ENCODE assay signal across 14 cellular contexts in genomic region chr7:95472521-95473160, GRCh38. TPM values are rescaled to one million over a fixed set of nuclear protein-coding genes. Genes with fewer than 3 reads are reported as not detected.
DNase-seq lines count a peak whose midpoint lies in the region; ATAC-seq and TF ChIP-seq lines count a peak whose summit lies in the region.
"Had no signal": no experiment of that assay in that cellular context is flagged by ENCODE, and none has a peak within 500 bp of the region (broad histone marks: within the 10 kb centered on the region; RNA-seq: fewer than 3 reads in every experiment).

No MANE protein-coding gene starts in this region.

- peak overlapping the region; percentile 83; the same call in 1 of the 2 replicates for H2AFZ ChIP-seq in OCI-LY7 (ENCODE audit: low read length)

- no peak overlapping the region for H3K4me3 Mint-ChIP-seq in activated naive CD8-positive, alpha-beta T cell treated with anti-CD3 and anti-CD28 coated beads for 36 hours
- no peak overlapping the region for H3K4me3 Mint-ChIP-seq in activated CD8-positive, alpha-beta memory T cell treated with anti-CD3 and anti-CD28 coated beads, Interleukin-2, amount 10 ng/mL, durations not matched to agents 7 days and 5 days
- H3K4me3 Mint-ChIP-seq: activated CD4-positive, alpha-beta memory T cell treated with anti-CD3 and anti-CD28 coated beads for 36 hours; memory B cell had no signal

- no peak overlapping the region for H3K27ac ChIP-seq in OCI-LY7 (ENCODE audit: low read depth, low read length, poor library complexity, severe bottlenecking)
- H3K27ac ChIP-seq: SK-N-MC had no signal

- no peaks in the 10 kb centered on the region for H3K79me2 ChIP-seq in OCI-LY7 (ENCODE audit: insufficient read depth, low read depth, low read length)

- H4K20me1 ChIP-seq in OCI-LY7 (ENCODE audit: insufficient read depth, low read length), result no peaks in the 10 kb centered on the region

- H3K9me3 ChIP-seq in OCI-LY7 (ENCODE audit: low read length), result no peaks in the 10 kb centered on the region

- BruUV-seq in OCI-LY7 (replicated peaks; lab: Mats Ljungman, UMichigan), result no TSS peak

- peak; percentile 15 for DNase-seq in NCI-H2196 (lab: John Stamatoyannopoulos, UW; ENCODE audit: unreplicated experiment)
- DNase-seq in NCI-H2196 treated with DMSO at 0.1 percent for 48 hours (lab: John Stamatoyannopoulos, UW; ENCODE audit: unreplicated experiment), result no peak
- no peak for DNase-seq in OCI-LY7 (ENCODE audit: low spot score)
- peak; percentile 28 for DNase-seq in fibroblast of pulmonary artery (ENCODE audit: low read depth)
- DNase-seq in stromal cell of bone marrow (ENCODE audit: low read depth), result peak; percentile 63
- no peak for DNase-seq in NCI-H82 (lab: John Stamatoyannopoulos, UW)
- no peak for DNase-seq in activated naive CD8-positive, alpha-beta T cell treated with anti-CD3 and anti-CD28 coated beads for 36 hours
- DNase-seq in activated CD8-positive, alpha-beta memory T cell treated with anti-CD3 and anti-CD28 coated beads, Interleukin-2, amount 10 ng/mL, durations not matched to agents 7 days and 5 days, result no peak
- DNase-seq: activated CD4-positive, alpha-beta memory T cell treated with anti-CD3 and anti-CD28 coated beads for 36 hours; small intestine; stimulated activated naive CD4-positive, alpha-beta T cell had no signal

- H3K4me1 ChIP-seq in OCI-LY7 (ENCODE audit: insufficient read depth, low read length, poor library complexity, severe bottlenecking), result peaks cover 23% of the 10 kb centered on the region

- POLR2A ChIA-PET in OCI-LY7 (lab: Charles Lee), result no interaction called here

- ATAC-seq in activated CD8-positive, alpha-beta memory T cell treated with anti-CD3 and anti-CD28 coated beads, Interleukin-2, amount 10 ng/mL, durations not matched to agents 7 days and 5 days, result no peak

- no peaks in the 10 kb centered on the region for H3K27me3 Mint-ChIP-seq in activated naive CD8-positive, alpha-beta T cell treated with anti-CD3 and anti-CD28 coated beads for 36 hours
- H3K27me3 Mint-ChIP-seq in activated CD8-positive, alpha-beta memory T cell treated with anti-CD3 and anti-CD28 coated beads, Interleukin-2, amount 10 ng/mL, durations not matched to agents 7 days and 5 days, result peaks cover 3% of the 10 kb centered on the region
- H3K27me3 Mint-ChIP-seq: activated CD4-positive, alpha-beta memory T cell treated with anti-CD3 and anti-CD28 coated beads for 36 hours had no signal

- H3K27ac Mint-ChIP-seq in activated naive CD8-positive, alpha-beta T cell treated with anti-CD3 and anti-CD28 coated beads for 36 hours, result no peak overlapping the region
- no peak overlapping the region for H3K27ac Mint-ChIP-seq in activated CD8-positive, alpha-beta memory T cell treated with anti-CD3 and anti-CD28 coated beads, Interleukin-2, amount 10 ng/mL, durations not matched to agents 7 days and 5 days
- H3K27ac Mint-ChIP-seq: activated CD4-positive, alpha-beta memory T cell treated with anti-CD3 and anti-CD28 coated beads for 36 hours; memory B cell had no signal

- peaks cover 16% of the 10 kb centered on the region for H3K4me1 Mint-ChIP-seq in activated naive CD8-positive, alpha-beta T cell treated with anti-CD3 and anti-CD28 coated beads for 36 hours
- H3K4me1 Mint-ChIP-seq in activated CD8-positive, alpha-beta memory T cell treated with anti-CD3 and anti-CD28 coated beads, Interleukin-2, amount 10 ng/mL, durations not matched to agents 7 days and 5 days, result peaks cover 10% of the 10 kb centered on the region

- no peaks in the 10 kb centered on the region for H3K36me3 Mint-ChIP-seq in activated naive CD8-positive, alpha-beta T cell treated with anti-CD3 and anti-CD28 coated beads for 36 hours
- no peaks in the 10 kb centered on the region for H3K36me3 Mint-ChIP-seq in activated CD8-positive, alpha-beta memory T cell treated with anti-CD3 and anti-CD28 coated beads, Interleukin-2, amount 10 ng/mL, durations not matched to agents 7 days and 5 days
- H3K36me3 Mint-ChIP-seq: activated CD4-positive, alpha-beta memory T cell treated with anti-CD3 and anti-CD28 coated beads for 36 hours; memory B cell had no signal

- no peak for TF ChIP-seq CTCF in OCI-LY7 (conservative IDR thresholded peaks at IDR 0.05; ENCODE audit: low read length)
- TF ChIP-seq CTCF in fibroblast of pulmonary artery (IDR thresholded peaks at IDR 0.05; ENCODE audit: low read length, missing control alignments), result no peak

- H3K36me3 ChIP-seq in OCI-LY7 (ENCODE audit: insufficient read depth, low read length), result no peaks in the 10 kb centered on the region; the same call in 1 of the 2 replicates

- intact Hi-C loops in OCI-LY7 (cut with micrococcal nuclease; ENCODE audit: unreplicated experiment), result no loop called here

- no peaks in the 10 kb centered on the region for H3K9me3 Mint-ChIP-seq in activated naive CD8-positive, alpha-beta T cell treated with anti-CD3 and anti-CD28 coated beads for 36 hours
- H3K9me3 Mint-ChIP-seq in activated CD8-positive, alpha-beta memory T cell treated with anti-CD3 and anti-CD28 coated beads, Interleukin-2, amount 10 ng/mL, durations not matched to agents 7 days and 5 days (ENCODE audit: low read depth), result no peaks in the 10 kb centered on the region
- H3K9me3 Mint-ChIP-seq: activated CD4-positive, alpha-beta memory T cell treated with anti-CD3 and anti-CD28 coated beads for 36 hours; memory B cell had no signal

- 0 out of 2 replicates have a peak overlapping the region, but pooled peaks have one; percentile 4 for H3K4me2 ChIP-seq in OCI-LY7 (ENCODE audit: low read length)

- H3K9me2 ChIP-seq in OCI-LY7 (ENCODE audit: insufficient read depth, low read length), result no peaks in the 10 kb centered on the region

- CTCF ChIA-PET in OCI-LY7 (lab: Charles Lee; ENCODE audit: unreplicated experiment), result no interaction called here
- CTCF ChIA-PET in activated CD8-positive, alpha-beta memory T cell treated with anti-CD3 and anti-CD28 coated beads, Interleukin-2, amount 10 ng/mL, durations not matched to agents 7 days and 5 days (lab: Charles Lee), result no interaction called here

- H3K4me3 ChIP-seq in OCI-LY7 (ENCODE audit: low read depth, low read length, poor library complexity, severe bottlenecking) (no peak overlapping the region), fibroblast of pulmonary artery (replicated peaks; ENCODE audit: low read depth, low read length) (no peak overlapping the region)
- H3K4me3 ChIP-seq: SK-N-MC had no signal

RNA-seq across cellular contexts. Expression of gene ASB4, which starts 13.1 kb away (rescaled TPM):
- not detected in 2 replicates for total RNA-seq in OCI-LY7 (2014; rRNA removed; shearing (Covaris generic))
- not detected in 2 replicates for total RNA-seq in OCI-LY7 (2022)
- total RNA-seq in activated naive CD8-positive, alpha-beta T cell treated with anti-CD3 and anti-CD28 coated beads for 36 hours, result not detected
- not detected for total RNA-seq in activated CD8-positive, alpha-beta memory T cell treated with anti-CD3 and anti-CD28 coated beads, Interleukin-2, amount 10 ng/mL, durations not matched to agents 7 days and 5 days
- total RNA-seq: activated CD4-positive, alpha-beta memory T cell treated with anti-CD3 and anti-CD28 coated beads for 36 hours; fibroblast of villous mesenchyme had no signal

RNA-seq across cellular contexts. Expression of gene PON2, which starts 37.8 kb away (rescaled TPM):
- total RNA-seq in OCI-LY7 (2014; rRNA removed; shearing (Covaris generic)), result not detected in 2 replicates
- total RNA-seq in OCI-LY7 (2022), result not detected in 2 replicates
- total RNA-seq in activated naive CD8-positive, alpha-beta T cell treated with anti-CD3 and anti-CD28 coated beads for 36 hours, result 1 to 10 TPM; 3.5 to 4.5 TPM
- 10 to 100 TPM in 1 of 2 experiments, 1 to 10 TPM in 1; 7.4 to 11.7 TPM for total RNA-seq in activated CD8-positive, alpha-beta memory T cell treated with anti-CD3 and anti-CD28 coated beads, Interleukin-2, amount 10 ng/mL, durations not matched to agents 7 days and 5 days

Comparison
In these comparisons a context has a peak if more than half of its experiments do, and no peak if none do; other contexts are left out.
1. DNase-seq: peak in NCI-H2196 (single experiment), fibroblast of pulmonary artery (single experiment) and stromal cell of bone marrow (single experiment); none in NCI-H2196 treated with DMSO at 0.1 percent for 48 hours (single experiment), OCI-LY7 (single experiment), NCI-H82 (single experiment), activated naive CD8-positive, alpha-beta T cell treated with anti-CD3 and anti-CD28 coated beads for 36 hours (single experiment) and activated CD8-positive, alpha-beta memory T cell treated with anti-CD3 and anti-CD28 coated beads, Interleukin-2, amount 10 ng/mL, durations not matched to agents 7 days and 5 days (single experiment).